In the genomic region with DNA sequence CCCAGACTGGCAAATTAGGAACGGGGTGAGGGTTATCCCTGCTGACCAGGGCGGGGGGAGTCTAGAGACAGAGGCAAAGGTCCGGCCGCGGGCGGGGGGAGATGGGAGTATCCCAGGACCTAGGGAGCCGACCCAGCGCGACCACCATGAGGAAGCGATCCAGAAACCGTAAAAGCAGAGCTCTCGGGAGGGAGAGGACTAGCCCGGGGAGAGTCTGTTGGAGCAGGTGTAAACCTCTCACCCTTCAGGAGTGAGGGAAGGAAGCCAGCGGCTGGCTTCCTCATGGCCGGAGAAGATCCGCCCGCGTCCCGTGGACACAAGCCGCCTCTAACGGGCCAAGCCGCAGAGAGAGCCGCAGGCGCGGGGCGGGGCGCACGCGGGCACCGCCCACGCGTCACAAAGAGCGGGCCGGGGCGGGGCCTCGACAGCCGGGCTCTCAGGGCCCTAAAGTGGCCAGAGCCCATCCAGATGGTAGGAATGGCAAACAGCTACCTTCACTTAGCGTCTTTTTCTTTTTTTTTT, we compare ENCODE assay signal across 8 cellular contexts. TPM values are rescaled to one million over a fixed set of nuclear protein-coding genes. Genes with fewer than 3 reads are reported as not detected.
DNase-seq lines count a peak whose midpoint lies in the region; ATAC-seq lines count a peak whose summit lies in the region.

A gene (minus strand): TSS at position 350 of the 522 bp plus-strand sequence. CDS start 66 bp downstream, at position 284.

- DNase-seq in DMS53 (lab: John Stamatoyannopoulos, UW) (peak; percentile 86), LoVo (ENCODE audit: low spot score) (peak; percentile 88), anterior cingulate cortex (lab: John Stamatoyannopoulos, UW) (peak in 42 of 58 donors; percentile 12 to 70 (median 44)), left ventricle myocardium superior (peak; percentile 94), posterior vena cava (ENCODE audit: low spot score) (peak; percentile 94), NCI-H1436 (lab: John Stamatoyannopoulos, UW) (no peak), SHP77 (lab: John Stamatoyannopoulos, UW) (no peak), UCSD-AML1 (lab: John Stamatoyannopoulos, UW; ENCODE audit: unreplicated experiment) (no peak)

- peak; percentile 95 for ATAC-seq in left ventricle myocardium superior

- intact Hi-C loops in left ventricle myocardium superior (cut with micrococcal nuclease): no loop called here
- intact Hi-C loops in posterior vena cava (cut with DNase I): loop anchor here in 1 of 2 donors (10.0 kb wide), 1 partner anchor 82 kb away; a partner anchor contains a TSS

RNA-seq across cellular contexts. Expression of the gene that starts here (rescaled TPM):
- total RNA-seq in left ventricle myocardium superior: 2.2 TPM
- 1 to 10 TPM; 1.3 to 2.2 TPM for total RNA-seq in posterior vena cava

Comparison
In these comparisons a context has a peak if more than half of its experiments do, and no peak if none do; other contexts are left out.
1. DNase-seq: peak in DMS53 (single experiment), LoVo (single experiment), anterior cingulate cortex (42 of 58), left ventricle myocardium superior (single experiment) and posterior vena cava (single experiment); none in NCI-H1436 (single experiment), SHP77 (0 of 2) and UCSD-AML1 (single experiment).